Comparison of ENCODE assay signal across 8 cellular contexts in genomic region chr15:70763120-70763949, GRCh38. TPM values are rescaled to one million over a fixed set of nuclear protein-coding genes. Genes with fewer than 3 reads are reported as not detected.
DNase-seq lines count a peak whose midpoint lies in the region; ATAC-seq, FAIRE-seq and TF ChIP-seq lines count a peak whose summit lies in the region.

A gene with protein sequence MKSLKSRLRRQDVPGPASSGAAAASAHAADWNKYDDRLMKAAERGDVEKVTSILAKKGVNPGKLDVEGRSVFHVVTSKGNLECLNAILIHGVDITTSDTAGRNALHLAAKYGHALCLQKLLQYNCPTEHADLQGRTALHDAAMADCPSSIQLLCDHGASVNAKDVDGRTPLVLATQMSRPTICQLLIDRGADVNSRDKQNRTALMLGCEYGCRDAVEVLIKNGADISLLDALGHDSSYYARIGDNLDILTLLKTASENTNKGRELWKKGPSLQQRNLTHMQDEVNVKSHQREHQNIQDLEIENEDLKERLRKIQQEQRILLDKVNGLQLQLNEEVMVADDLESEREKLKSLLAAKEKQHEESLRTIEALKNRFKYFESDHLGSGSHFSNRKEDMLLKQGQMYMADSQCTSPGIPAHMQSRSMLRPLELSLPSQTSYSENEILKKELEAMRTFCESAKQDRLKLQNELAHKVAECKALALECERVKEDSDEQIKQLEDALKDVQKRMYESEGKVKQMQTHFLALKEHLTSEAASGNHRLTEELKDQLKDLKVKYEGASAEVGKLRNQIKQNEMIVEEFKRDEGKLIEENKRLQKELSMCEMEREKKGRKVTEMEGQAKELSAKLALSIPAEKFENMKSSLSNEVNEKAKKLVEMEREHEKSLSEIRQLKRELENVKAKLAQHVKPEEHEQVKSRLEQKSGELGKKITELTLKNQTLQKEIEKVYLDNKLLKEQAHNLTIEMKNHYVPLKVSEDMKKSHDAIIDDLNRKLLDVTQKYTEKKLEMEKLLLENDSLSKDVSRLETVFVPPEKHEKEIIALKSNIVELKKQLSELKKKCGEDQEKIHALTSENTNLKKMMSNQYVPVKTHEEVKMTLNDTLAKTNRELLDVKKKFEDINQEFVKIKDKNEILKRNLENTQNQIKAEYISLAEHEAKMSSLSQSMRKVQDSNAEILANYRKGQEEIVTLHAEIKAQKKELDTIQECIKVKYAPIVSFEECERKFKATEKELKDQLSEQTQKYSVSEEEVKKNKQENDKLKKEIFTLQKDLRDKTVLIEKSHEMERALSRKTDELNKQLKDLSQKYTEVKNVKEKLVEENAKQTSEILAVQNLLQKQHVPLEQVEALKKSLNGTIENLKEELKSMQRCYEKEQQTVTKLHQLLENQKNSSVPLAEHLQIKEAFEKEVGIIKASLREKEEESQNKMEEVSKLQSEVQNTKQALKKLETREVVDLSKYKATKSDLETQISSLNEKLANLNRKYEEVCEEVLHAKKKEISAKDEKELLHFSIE (N-terminal part only) (minus strand): TSS chr15:70763558. CDS start chr15:70763407, 151 bp downstream.

- peak in 1 of 3 experiments; percentile 24 for TF ChIP-seq CTCF in keratinocyte (optimal IDR thresholded peaks at IDR 0.05 in 1 of 3, IDR thresholded peaks at IDR 0.05 in 1 of 3, conservative IDR thresholded peaks at IDR 0.05 in 1 of 3; ENCODE audit: extremely low read depth in 1 of 3, insufficient read depth in 2 of 3, low read length in 3 of 3)

- peak; percentile 83 for DNase-seq in NCI-H2227 treated with DMSO at 0.1 percent for 48 hours (lab: John Stamatoyannopoulos, UW)
- peak; percentile 63 to 67 for DNase-seq in activated CD4-positive, alpha-beta T cell treated with anti-CD3 and anti-CD28 coated beads for 4 hours
- DNase-seq in keratinocyte (ENCODE audit: low read depth, low spot score) = peak; percentile 83
- DNase-seq in stimulated activated CD4-positive, alpha-beta T cell treated with anti-CD3 and anti-CD28 coated beads, Interleukin-12 subunit alpha, Interleukin-12 subunit beta, amount 100 ng/mL, for 24 hours (ENCODE audit: low read depth in 2 of 2) = peak; percentile 67 to 83
- no peak for DNase-seq in Kasumi-1 (lab: John Stamatoyannopoulos, UW)

- H3K4me2 ChIP-seq in keratinocyte (ENCODE audit: control insufficient read depth, extremely low read depth, insufficient read depth, low read depth, low read length) = peak within 1 kb of the TSS; percentile 94

- FAIRE-seq in keratinocyte (lab: Jason Lieb, UNC) = peak; percentile 67

- H3K9ac ChIP-seq in keratinocyte (ENCODE audit: control insufficient read depth, extremely low read depth, insufficient read depth, low read length) = peak within 1 kb of the TSS; percentile 95

- H3K27ac ChIP-seq in cingulate gyrus (ENCODE audit: low read depth, low read length) (peak within 1 kb of the TSS; percentile 49), keratinocyte (ENCODE audit: control insufficient read depth, insufficient read depth, low read length) (peak within 1 kb of the TSS; percentile 86)

- H3K36me3 ChIP-seq in keratinocyte (ENCODE audit: control insufficient read depth in 2 of 2, extremely low read depth in 1 of 2, insufficient read depth in 2 of 2, low read length in 2 of 2) = no peaks in the 10 kb centered on the region

- H3K79me2 ChIP-seq in keratinocyte (ENCODE audit: control insufficient read depth, insufficient read depth, low read length) = peaks cover 30% of the 10 kb centered on the region

- peak within 1 kb of the TSS; percentile 93 for H2AFZ ChIP-seq in keratinocyte (ENCODE audit: control insufficient read depth, low read length)

- no peaks in the 10 kb centered on the region for H4K20me1 ChIP-seq in keratinocyte (ENCODE audit: control insufficient read depth, extremely low read depth, insufficient read depth, low read length)

- dilution Hi-C loops in keratinocyte (cut with MboI; ENCODE audit: extremely low pct_ligation_motif_present, low sequenced_read_pairs) = no loop called here

- H3K4me3 ChIP-seq in keratinocyte (ENCODE audit: control insufficient read depth in 2 of 3, extremely low read depth in 1 of 3, insufficient read depth in 2 of 3, low read depth in 1 of 3, low read length in 3 of 3) = peak within 1 kb of the TSS; percentile 81 to 93 (median 81)

- no peaks in the 10 kb centered on the region for H3K9me3 ChIP-seq in keratinocyte (ENCODE audit: control insufficient read depth, low read depth, low read length)

- H3K9me1 ChIP-seq in keratinocyte (ENCODE audit: control insufficient read depth, extremely low read depth, insufficient read depth, low read length) = no peaks in the 10 kb centered on the region

- peaks cover 15% of the 10 kb centered on the region for H3K4me1 ChIP-seq in keratinocyte (ENCODE audit: control insufficient read depth, extremely low read depth, insufficient read depth, low read length)

- no peaks in the 10 kb centered on the region for H3K27me3 ChIP-seq in keratinocyte (ENCODE audit: control insufficient read depth, extremely low read depth, insufficient read depth, low read length)

- ATAC-seq in GM18861 (IDR thresholded peaks at IDR 0.05; ENCODE audit: unreplicated experiment) (peak; percentile 80), HG03135 (IDR thresholded peaks at IDR 0.05; ENCODE audit: unreplicated experiment) (peak; percentile 85)

RNA-seq across cellular contexts. Expression of the gene that starts here (rescaled TPM):
- 13.4 to 26.6 TPM (median 22.7 TPM) in 3 replicates for polyA plus RNA-seq in keratinocyte
- 97.8 TPM for polyA plus RNA-seq in keratinocyte (2011; ENCODE audit: low read depth)
- polyA plus RNA-seq in keratinocyte (2011; cell fraction: cytosol; rRNA removed) = 5.4 and 11.3 TPM in 2 replicates
- 18.3 and 24.3 TPM in 2 replicates for polyA plus RNA-seq in keratinocyte (2011; cell fraction: nucleus; rRNA removed)
- 24.4 and 36.1 TPM in 2 replicates for polyA plus RNA-seq in keratinocyte (2012; ENCODE audit: low replicate concordance)
- polyA minus RNA-seq in keratinocyte = 56.5 to 74.6 TPM (median 62.3 TPM) in 3 replicates
- polyA minus RNA-seq in keratinocyte (2011; cell fraction: cytosol; rRNA and poly(A)+ RNA removed) = 19.2 TPM
- polyA minus RNA-seq in keratinocyte (2011; cell fraction: nucleus; rRNA and poly(A)+ RNA removed) = 23.7 and 44.8 TPM in 2 replicates

Comparison
In these comparisons a context has a peak if more than half of its experiments do, and no peak if none do; other contexts are left out.
1. DNase-seq: peak in NCI-H2227 treated with DMSO at 0.1 percent for 48 hours (single experiment), activated CD4-positive, alpha-beta T cell treated with anti-CD3 and anti-CD28 coated beads for 4 hours (2 of 2), keratinocyte (single experiment) and stimulated activated CD4-positive, alpha-beta T cell treated with anti-CD3 and anti-CD28 coated beads, Interleukin-12 subunit alpha, Interleukin-12 subunit beta, amount 100 ng/mL, for 24 hours (2 of 2); none in Kasumi-1 (0 of 2).